Comparison of ENCODE assay signal across 12 cellular contexts in the genomic region with DNA sequence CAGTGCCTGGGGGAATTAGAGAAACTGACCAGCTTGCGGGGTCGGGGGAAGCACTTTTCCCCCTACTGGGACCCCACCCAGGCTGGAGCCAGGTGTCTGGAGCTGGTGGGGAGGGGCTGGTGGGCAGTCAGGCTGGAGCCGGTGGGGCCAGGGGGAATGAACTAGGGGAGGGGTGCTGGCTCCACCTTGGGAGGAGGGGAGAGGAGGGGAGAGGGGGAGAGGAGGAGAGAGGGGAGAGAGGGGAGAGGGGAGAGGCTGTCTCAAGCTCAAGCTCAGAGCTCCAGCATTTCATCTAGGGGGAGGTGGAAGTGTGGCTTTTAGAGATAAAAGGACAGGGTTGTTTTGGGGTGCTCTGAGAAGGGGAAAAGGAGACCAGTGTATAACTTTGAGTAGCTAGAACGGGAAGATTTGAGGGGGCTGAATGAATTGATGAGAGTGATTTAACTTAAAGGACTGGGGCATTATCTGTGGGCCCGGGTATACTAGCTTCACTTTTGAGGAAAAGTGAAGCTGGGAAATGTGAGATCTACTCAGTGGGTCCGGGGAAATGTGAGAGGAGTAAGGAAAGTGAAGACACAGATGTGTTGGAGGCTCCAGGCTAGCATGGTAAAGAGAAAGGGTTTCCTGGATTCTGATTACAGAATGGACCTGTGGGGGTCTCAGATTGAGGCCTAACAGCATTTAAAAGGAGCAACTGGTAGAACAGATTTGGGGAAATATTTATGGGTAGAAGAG. TPM values are rescaled to one million over a fixed set of nuclear protein-coding genes. Genes with fewer than 3 reads are reported as not detected.
DNase-seq lines count a peak whose midpoint lies in the region; ATAC-seq, FAIRE-seq and TF ChIP-seq lines count a peak whose summit lies in the region.
"Had no signal": no experiment of that assay in that cellular context is flagged by ENCODE, and none has a peak within 500 bp of the region (broad histone marks: within the 10 kb centered on the region; RNA-seq: fewer than 3 reads in every experiment).

No MANE protein-coding gene starts in this region.

- H3K27me3 Mint-ChIP-seq in activated T-helper 17 cell treated with anti-CD3 and anti-CD28 coated beads, Interleukin-2, amount 50 U/mL, for 72 hours: peaks cover 15% of the 10 kb centered on the region

- WGBS in sigmoid colon, 2 donors: 14 to 22% methylated on average over 6 of the region's 6 CpGs

- peaks cover 6% of the 10 kb centered on the region for H3K36me3 Mint-ChIP-seq in activated T-helper 17 cell treated with anti-CD3 and anti-CD28 coated beads, Interleukin-2, amount 50 U/mL, for 72 hours (ENCODE audit: low read depth)
- no peaks in the 10 kb centered on the region for H3K36me3 Mint-ChIP-seq in activated naive CD4-positive, alpha-beta T cell treated with anti-CD3 and anti-CD28 coated beads, Interleukin-2, amount 50 U/mL, for 72 hours

- H3K9me3 ChIP-seq in HEK293 (ENCODE audit: control insufficient read depth, insufficient read depth, low read depth, low read length) (no peaks in the 10 kb centered on the region), iPS-18c (ENCODE audit: control insufficient read depth, insufficient read depth, low read length) (peaks cover 2% of the 10 kb centered on the region), sigmoid colon (no peaks in the 10 kb centered on the region)

- no peak for ATAC-seq in activated T-helper 17 cell treated with anti-CD3 and anti-CD28 coated beads, Interleukin-2, amount 50 U/mL, for 72 hours (replicated peaks)
- no peak for ATAC-seq in HG02642 (IDR thresholded peaks at IDR 0.05; ENCODE audit: poor library complexity, unreplicated experiment)
- ATAC-seq in activated naive CD4-positive, alpha-beta T cell treated with anti-CD3 and anti-CD28 coated beads, Interleukin-2, amount 50 U/mL, for 72 hours: no peak
- no peak for ATAC-seq in GM19395 (IDR thresholded peaks at IDR 0.05; ENCODE audit: unreplicated experiment)

- FAIRE-seq in GM19239 (lab: Jason Lieb, UNC): no peak

- TF ChIP-seq EP300 in sigmoid colon (IDR thresholded peaks at IDR 0.05): no peak

- H3K27ac Mint-ChIP-seq in activated T-helper 17 cell treated with anti-CD3 and anti-CD28 coated beads, Interleukin-2, amount 50 U/mL, for 72 hours: peak overlapping the region; percentile 26
- H3K27ac Mint-ChIP-seq in activated naive CD4-positive, alpha-beta T cell treated with anti-CD3 and anti-CD28 coated beads, Interleukin-2, amount 50 U/mL, for 72 hours: no peak overlapping the region

- H3K27ac ChIP-seq in HEK293 (ENCODE audit: extremely low read depth, low read depth, low read length): peak overlapping the region; percentile 57; the same call in 1 of the 2 replicates
- H3K27ac ChIP-seq in sigmoid colon: peak overlapping the region; percentile 87 to 99 (median 98)

- no peaks in the 10 kb centered on the region for H3K9me3 Mint-ChIP-seq in activated T-helper 17 cell treated with anti-CD3 and anti-CD28 coated beads, Interleukin-2, amount 50 U/mL, for 72 hours
- no peaks in the 10 kb centered on the region for H3K9me3 Mint-ChIP-seq in activated naive CD4-positive, alpha-beta T cell treated with anti-CD3 and anti-CD28 coated beads, Interleukin-2, amount 50 U/mL, for 72 hours
- H3K9me3 Mint-ChIP-seq: immature natural killer cell had no signal

- H3K27me3 ChIP-seq in sigmoid colon: no peaks in the 10 kb centered on the region

- no peak for TF ChIP-seq POLR2A in sigmoid colon (IDR thresholded peaks at IDR 0.05)

- H3K4me1 ChIP-seq in HEK293 (ENCODE audit: control insufficient read depth, insufficient read depth, low read length) (peaks cover 21% of the 10 kb centered on the region), sigmoid colon (peaks cover 0 to 73% (median 58%) of the 10 kb centered on the region in 4 donors)

- peaks cover 30% of the 10 kb centered on the region for H3K4me1 Mint-ChIP-seq in activated T-helper 17 cell treated with anti-CD3 and anti-CD28 coated beads, Interleukin-2, amount 50 U/mL, for 72 hours

- TF ChIP-seq CTCF in HEK293 (tag by site-specific recombination; IDR thresholded peaks at IDR 0.05) (no peak), sigmoid colon (IDR thresholded peaks at IDR 0.05) (no peak)

- no peak overlapping the region for H3K4me3 Mint-ChIP-seq in activated T-helper 17 cell treated with anti-CD3 and anti-CD28 coated beads, Interleukin-2, amount 50 U/mL, for 72 hours

- H3K4me3 ChIP-seq in HEK293 (ENCODE audit: low read depth, low read length) (peak overlapping the region; percentile 13), iPS-18c (ENCODE audit: insufficient read depth, low read depth, low read length) (peak overlapping the region; percentile 50), sigmoid colon (peak overlapping the region; percentile 62 to 65 (median 64))

- POLR2A ChIA-PET in HEK293 (lab: Yijun Ruan, JAX): interaction anchor here (1.8 to 3.5 kb wide), 2 partner anchors 39 to 42 kb away, joined by 5 to 17 read pairs; partner anchors contain the start of gene KRTCAP2

- H3K36me3 ChIP-seq in HEK293 (ENCODE audit: control insufficient read depth in 2 of 2, insufficient read depth in 1 of 2, low read length in 2 of 2): peaks cover 3 to 36% of the 10 kb centered on the region in 2 experiments; a peak in 2 of 3 replicates
- peaks cover 16 to 35% (median 19%) of the 10 kb centered on the region in 4 donors for H3K36me3 ChIP-seq in sigmoid colon

- DNase-seq in sigmoid colon (no peak), GM19239 (ENCODE audit: insufficient read length, low spot score) (no peak)
- no peak for DNase-seq in activated naive CD4-positive, alpha-beta T cell treated with anti-CD3 and anti-CD28 coated beads, Interleukin-2, amount 50 U/mL, for 72 hours (ENCODE audit: low spot score in 2 of 2)
- DNase-seq: activated naive CD4-positive, alpha-beta T cell treated with anti-CD3 and anti-CD28 coated beads, Interleukin-2, amount 50 U/mL, for 16 hours; immature natural killer cell; NCI-H2081 had no signal

- CTCF ChIA-PET in HEK293 (lab: Yijun Ruan, JAX): interaction anchor here (0.5 to 8.1 kb wide), 8 partner anchors 18 to 593 kb away, joined by 3 to 54 read pairs (median 9); partner anchors contain the start of gene KRTCAP2

- intact Hi-C loops in sigmoid colon (cut with DNase I): no loop called here

TF ChIP-seq in HEK293, 187 proteins besides CTCF, POLR2A, EP300 and RAD21 (continues in another document):
- 0 out of 2 replicates have a peak, but pooled peaks have one; percentile 0 for TF ChIP-seq ZBTB8A (tag by site-specific recombination; IDR thresholded peaks at IDR 0.05)

RNA-seq across cellular contexts. Expression of gene EFNA1, which starts 2.8 kb away (rescaled TPM):
- total RNA-seq in activated T-helper 17 cell treated with anti-CD3 and anti-CD28 coated beads, Interleukin-2, amount 50 U/mL, for 72 hours: under 1 TPM in 1 of 2 donors, not detected in 1; 0.48 TPM
- total RNA-seq in sigmoid colon: 10 to 100 TPM; 15.5 to 22.5 (median 16.4) TPM
- 100 to 1,000 TPM in 1 of 3 donors, 10 to 100 TPM in 2; 34.7 to 112 (median 48.1) TPM for polyA plus RNA-seq in sigmoid colon
- total RNA-seq in activated naive CD4-positive, alpha-beta T cell treated with anti-CD3 and anti-CD28 coated beads, Interleukin-2, amount 50 U/mL, for 72 hours: 1 to 10 TPM in 1 of 2 donors, under 1 TPM in 1; 0.68 to 1.6 TPM
- total RNA-seq: T-helper 2 cell treated with Interferon-gamma antibody and Interleukin-4, amounts not matched to agents 100 ng/mL and 5 ng/mL, for 36 hours had no signal

RNA-seq across cellular contexts. Expression of gene SLC50A1, which starts 5.2 kb away (rescaled TPM):
- 10 to 100 TPM; 42.8 to 47.3 TPM for total RNA-seq in activated T-helper 17 cell treated with anti-CD3 and anti-CD28 coated beads, Interleukin-2, amount 50 U/mL, for 72 hours
- 10 to 100 TPM in 3 of 4 donors, 1 to 10 TPM in 1; 8.0 to 21.4 (median 14.0) TPM for total RNA-seq in sigmoid colon
- 100 to 1,000 TPM in 1 of 3 donors, 10 to 100 TPM in 2; 46.8 to 151 (median 77.4) TPM for polyA plus RNA-seq in sigmoid colon
- total RNA-seq in activated naive CD4-positive, alpha-beta T cell treated with anti-CD3 and anti-CD28 coated beads, Interleukin-2, amount 50 U/mL, for 72 hours: 10 to 100 TPM; 47.4 to 49.4 TPM

RNA-seq across cellular contexts. Expression of gene DPM3, which starts 9.9 kb away (rescaled TPM):
- total RNA-seq in activated T-helper 17 cell treated with anti-CD3 and anti-CD28 coated beads, Interleukin-2, amount 50 U/mL, for 72 hours: 10 to 100 TPM; 29.4 to 40.6 TPM
- 100 to 1,000 TPM in 3 of 4 donors, 10 to 100 TPM in 1; 29.2 to 144 (median 127) TPM for total RNA-seq in sigmoid colon
- 100 to 1,000 TPM; 143 to 220 (median 196) TPM for polyA plus RNA-seq in sigmoid colon
- total RNA-seq in activated naive CD4-positive, alpha-beta T cell treated with anti-CD3 and anti-CD28 coated beads, Interleukin-2, amount 50 U/mL, for 72 hours: 10 to 100 TPM; 26.4 to 40.8 TPM

RNA-seq across cellular contexts. Expression of gene KRTCAP2, which starts 42.7 kb away (rescaled TPM):
- total RNA-seq in activated T-helper 17 cell treated with anti-CD3 and anti-CD28 coated beads, Interleukin-2, amount 50 U/mL, for 72 hours: 100 to 1,000 TPM; 108 to 166 TPM
- 100 to 1,000 TPM in 3 of 4 donors, 10 to 100 TPM in 1; 72.9 to 119 (median 110) TPM for total RNA-seq in sigmoid colon
- 100 to 1,000 TPM in 2 of 3 donors, 10 to 100 TPM in 1; 74.2 to 245 (median 114) TPM for polyA plus RNA-seq in sigmoid colon
- 100 to 1,000 TPM; 106 to 162 TPM for total RNA-seq in activated naive CD4-positive, alpha-beta T cell treated with anti-CD3 and anti-CD28 coated beads, Interleukin-2, amount 50 U/mL, for 72 hours

RNA-seq across cellular contexts. Expression of gene TRIM46, which starts 43.2 kb away (rescaled TPM):
- total RNA-seq in activated T-helper 17 cell treated with anti-CD3 and anti-CD28 coated beads, Interleukin-2, amount 50 U/mL, for 72 hours: 10 to 100 TPM; 10.6 to 16.6 TPM
- 1 to 10 TPM in 1 of 4 donors, under 1 TPM in 3; 0.16 to 3.0 (median 0.52) TPM for total RNA-seq in sigmoid colon
- polyA plus RNA-seq in sigmoid colon: under 1 TPM in 2 of 3 donors, not detected in 1; 0.60 to 0.92 TPM
- 10 to 100 TPM in 1 of 2 donors, 1 to 10 TPM in 1; 6.8 to 15.2 TPM for total RNA-seq in activated naive CD4-positive, alpha-beta T cell treated with anti-CD3 and anti-CD28 coated beads, Interleukin-2, amount 50 U/mL, for 72 hours

Comparison
In these comparisons a context has a peak if more than half of its experiments do, and no peak if none do; other contexts are left out.
1. H3K4me3 ChIP-seq: peak in every context shown above with its lines; median percentile 64 in sigmoid colon; 50 in iPS-18c; 13 in HEK293.
2. RNA of gene EFNA1, which starts 2.8 kb away (total RNA-seq): 15.5 to 22.5 TPM in sigmoid colon; 0.68 to 1.6 TPM in activated naive CD4-positive, alpha-beta T cell treated with anti-CD3 and anti-CD28 coated beads, Interleukin-2, amount 50 U/mL, for 72 hours and 0.48 TPM in activated T-helper 17 cell treated with anti-CD3 and anti-CD28 coated beads, Interleukin-2, amount 50 U/mL, for 72 hours; every median in the first group is over 4 times any median in the second.